In genomic region chr7:157840913-157841756, GRCh38 we compare ENCODE assay signal across 22 cellular contexts.
DNase-seq lines count a peak whose midpoint lies in the region; TF ChIP-seq lines count a peak whose summit lies in the region.
"Had no signal": no experiment of that assay in that cellular context is flagged by ENCODE, and none has a peak within 500 bp of the region (broad histone marks: within the 10 kb centered on the region; RNA-seq: fewer than 3 reads in every experiment).

No MANE protein-coding gene starts in this region.

- H3K9me3 Mint-ChIP-seq in brain (peaks cover 0 to 49% (median 2%) of the 10 kb centered on the region in 5 experiments), neural progenitor cell (peaks cover 10% of the 10 kb centered on the region)
- H3K9me3 Mint-ChIP-seq: activated CD4-positive, alpha-beta T cell treated with anti-CD3 and anti-CD28 coated beads, Interleukin-2, amount 10 ng/mL, durations not matched to agents 7 days and 5 days; effector memory CD8-positive, alpha-beta T cell; T-helper 2 cell treated with Interferon-gamma antibody and Interleukin-4, amounts not matched to agents 5 μg/mL and 100 μg/mL, for 36 hours had no signal

- H3K4me1 Mint-ChIP-seq in brain (peaks cover 28% of the 10 kb centered on the region), neural progenitor cell (peaks cover 43% of the 10 kb centered on the region)
- H3K4me1 Mint-ChIP-seq: activated CD4-positive, alpha-beta T cell treated with anti-CD3 and anti-CD28 coated beads, Interleukin-2, amount 10 ng/mL, durations not matched to agents 7 days and 5 days had no signal

- peaks cover 37% of the 10 kb centered on the region for H3F3A ChIP-seq in neural progenitor cell (ENCODE audit: low read depth)

- no peaks in the 10 kb centered on the region for H3K79me2 ChIP-seq in neural progenitor cell (ENCODE audit: low read depth)

- H3K4me1 ChIP-seq in HUES48 (ENCODE audit: control insufficient read depth, insufficient read depth, low read length) (peaks cover 34% of the 10 kb centered on the region), neural progenitor cell (peaks cover 34% of the 10 kb centered on the region)
- H3K4me1 ChIP-seq: esophagus muscularis mucosa, gastrocnemius medialis, right atrium auricular region, upper lobe of left lung had no signal

- H3K36me3 Mint-ChIP-seq in brain (no peaks in the 10 kb centered on the region), neural progenitor cell (no peaks in the 10 kb centered on the region)
- H3K36me3 Mint-ChIP-seq: activated naive CD8-positive, alpha-beta T cell had no signal

- H3K27me3 ChIP-seq in HUES48 (ENCODE audit: control insufficient read depth, insufficient read depth, low read length) (no peaks in the 10 kb centered on the region), neural progenitor cell (no peaks in the 10 kb centered on the region)
- H3K27me3 ChIP-seq: gastrocnemius medialis, right atrium auricular region, upper lobe of left lung had no signal

- no peak overlapping the region for H3K4me3 ChIP-seq in HUES48 (ENCODE audit: low read depth, low read length)
- no peak overlapping the region for H3K4me3 ChIP-seq in neural progenitor cell
- H3K4me3 ChIP-seq: esophagus muscularis mucosa, gastrocnemius medialis, K562, right atrium auricular region, upper lobe of left lung had no signal

- H4K20me1 ChIP-seq in neural progenitor cell (ENCODE audit: low read depth) = no peaks in the 10 kb centered on the region

- H3K9me3 ChIP-seq in HUES48 (ENCODE audit: control insufficient read depth, insufficient read depth, low read length) (0 out of 2 replicates have a peak, but pooled peaks cover 4% of the 10 kb centered on the region), neural progenitor cell (ENCODE audit: low read depth) (no peaks in the 10 kb centered on the region)
- H3K9me3 ChIP-seq: esophagus muscularis mucosa, gastrocnemius medialis, right atrium auricular region, upper lobe of left lung had no signal

- H3K27ac ChIP-seq in HUES48 (ENCODE audit: low read depth, low read length) (peak overlapping the region; percentile 79), neural progenitor cell (peak overlapping the region; percentile 85)
- H3K27ac ChIP-seq: esophagus muscularis mucosa, gastrocnemius medialis, right atrium auricular region, upper lobe of left lung, VCaP had no signal

- H3K27me3 Mint-ChIP-seq in brain (peaks cover 12% of the 10 kb centered on the region), neural progenitor cell (ENCODE audit: insufficient read depth, low read depth) (peaks cover 14% of the 10 kb centered on the region)
- H3K27me3 Mint-ChIP-seq: activated naive CD8-positive, alpha-beta T cell had no signal

- peak overlapping the region in 3 of 5 experiments; percentile 51 to 97 (median 95) for H3K27ac Mint-ChIP-seq in brain
- H3K27ac Mint-ChIP-seq in neural progenitor cell = peak overlapping the region; percentile 100
- H3K27ac Mint-ChIP-seq: activated CD4-positive, alpha-beta T cell treated with anti-CD3 and anti-CD28 coated beads, Interleukin-2, amount 10 ng/mL, durations not matched to agents 7 days and 5 days; activated naive CD8-positive, alpha-beta T cell; effector memory CD8-positive, alpha-beta T cell; T-helper 2 cell treated with Interferon-gamma antibody and Interleukin-4, amounts not matched to agents 5 μg/mL and 100 μg/mL, for 36 hours had no signal

- H3K9ac ChIP-seq in HUES48 (ENCODE audit: low read depth, low read length) = no peak overlapping the region
- no peak overlapping the region for H3K9ac ChIP-seq in neural progenitor cell

- H3K36me3 ChIP-seq in HUES48 (ENCODE audit: control insufficient read depth, insufficient read depth, low read length) (no peaks in the 10 kb centered on the region), neural progenitor cell (no peaks in the 10 kb centered on the region)
- H3K36me3 ChIP-seq: esophagus muscularis mucosa, gastrocnemius medialis, right atrium auricular region, upper lobe of left lung had no signal

- DNase-seq in COLO668 (lab: John Stamatoyannopoulos, UW; ENCODE audit: unreplicated experiment) (peak; percentile 33), neural progenitor cell (ENCODE audit: low spot score) (peak; percentile 84), KBM-7 (no peak), nucleus accumbens (lab: John Stamatoyannopoulos, UW) (no peak)
- no peak for DNase-seq in activated effector memory CD4-positive, alpha-beta T cell treated with Interleukin-2 at 50 U/mL for 16 hours
- DNase-seq: activated CD4-positive, alpha-beta T cell treated with anti-CD3 and anti-CD28 coated beads, Interleukin-2, amount 10 ng/mL, durations not matched to agents 7 days and 5 days; C1 segment of cervical spinal cord; effector memory CD8-positive, alpha-beta T cell; gastrocnemius medialis; GF-D8; hippocampal formation; NCI-H2107; NCI-H510A had no signal

- in situ Hi-C loops in KBM-7 (cut with MboI; ENCODE audit: low pct_unique_long_range_greater_than_20kb, low sequenced_read_pairs) = no loop called here

- peak overlapping the region in 2 of 5 experiments; percentile 39 to 63 for H3K4me3 Mint-ChIP-seq in brain
- peak overlapping the region; percentile 73 for H3K4me3 Mint-ChIP-seq in neural progenitor cell
- H3K4me3 Mint-ChIP-seq: activated CD4-positive, alpha-beta T cell treated with anti-CD3 and anti-CD28 coated beads, Interleukin-2, amount 10 ng/mL, durations not matched to agents 7 days and 5 days; activated naive CD8-positive, alpha-beta T cell; effector memory CD8-positive, alpha-beta T cell; T-helper 2 cell treated with Interferon-gamma antibody and Interleukin-4, amounts not matched to agents 5 μg/mL and 100 μg/mL, for 36 hours had no signal

- H3K4me2 ChIP-seq in neural progenitor cell = peak overlapping the region; percentile 45

- H2AFZ ChIP-seq in neural progenitor cell (replicated peaks) = peak overlapping the region; percentile 48

- TF ChIP-seq CTCF in brain (conservative IDR thresholded peaks at IDR 0.05) (peak in 1 of 2 experiments; percentile 42), neural progenitor cell (IDR thresholded peaks at IDR 0.05) (peak; percentile 49)

Comparison
In these comparisons a context has a peak if more than half of its experiments do, and no peak if none do; other contexts are left out.
1. DNase-seq: peak in COLO668 (single experiment) and neural progenitor cell (single experiment); none in activated effector memory CD4-positive, alpha-beta T cell treated with Interleukin-2 at 50 U/mL for 16 hours (single experiment), KBM-7 (single experiment) and nucleus accumbens (0 of 56).